ENCODE assay signal across 35 cellular contexts in genomic region chr17:670286-670685, GRCh38.
"Had no signal": no experiment of that assay in that cellular context is flagged by ENCODE, and none has a peak within 500 bp of the region (broad histone marks: within the 10 kb centered on the region; RNA-seq: fewer than 3 reads in every experiment).

No MANE protein-coding gene starts in this region.

- DNase-seq: activated CD4-positive, alpha-beta memory T cell treated with anti-CD3 and anti-CD28 coated beads, Interleukin-2, amount 10 ng/mL, durations not matched to agents 7 days and 5 days; activated CD4-positive, alpha-beta T cell treated with anti-CD3 and anti-CD28 coated beads for 1 hour; activated CD4-positive, alpha-beta T cell treated with anti-CD3 and anti-CD28 coated beads for 48 hours; activated CD4-positive, CD25-positive, alpha-beta regulatory T cell; activated CD8-positive, alpha-beta memory T cell treated with anti-CD3 and anti-CD28 coated beads for 24 hours; activated CD8-positive, alpha-beta memory T cell treated with anti-CD3 and anti-CD28 coated beads, Interleukin-2, amount 10 ng/mL, durations not matched to agents 7 days and 5 days; activated gamma-delta T cell; activated naive CD4-positive, alpha-beta T cell treated with Interleukin-2 at 50 U/mL for 16 hours; activated T-cell treated with anti-CD3 and anti-CD28 coated beads, Interleukin-2, amount 50 U/mL, for 1 hour; activated T-cell treated with anti-CD3 and anti-CD28 coated beads, Interleukin-2, amount 50 U/mL, for 72 hours; anterior cingulate cortex; brain microvascular endothelial cell; central memory CD4-positive, alpha-beta T cell; Kasumi-1; KG1; MG63; NCI-H1092; NCI-H1417; NCI-H146; NCI-H187; NCI-H2029 treated with DMSO at 0.1 percent for 48 hours; NCI-H2107; NCI-H2171; NCI-H446; NCI-H524; NCI-H69; NCI-H82; SHP77; SJCRH30; T1000; WERI-Rb-1 had no signal

- H3K36me3 ChIP-seq: adrenal gland, SJCRH30 had no signal

- H3K36me3 Mint-ChIP-seq: activated naive CD4-positive, alpha-beta T cell treated with anti-CD3 and anti-CD28 coated beads, Interleukin-2, amount 50 U/mL, for 72 hours had no signal

- H3K4me3 ChIP-seq: adrenal gland, MG63, SJCRH30, SK-N-MC had no signal

- H3K27me3 Mint-ChIP-seq: activated CD4-positive, alpha-beta memory T cell treated with anti-CD3 and anti-CD28 coated beads, Interleukin-2, amount 10 ng/mL, durations not matched to agents 7 days and 5 days; activated CD8-positive, alpha-beta memory T cell treated with anti-CD3 and anti-CD28 coated beads, Interleukin-2, amount 10 ng/mL, durations not matched to agents 7 days and 5 days; activated T-helper 17 cell treated with anti-CD3 and anti-CD28 coated beads, Interleukin-2, amount 50 U/mL, for 72 hours had no signal

- H3K27me3 ChIP-seq: adrenal gland, brain microvascular endothelial cell, MG63, SJCRH30 had no signal

- H3K9me3 ChIP-seq: adrenal gland, MG63, SJCRH30 had no signal

- H3K4me1 Mint-ChIP-seq: activated CD4-positive, alpha-beta memory T cell treated with anti-CD3 and anti-CD28 coated beads, Interleukin-2, amount 10 ng/mL, durations not matched to agents 7 days and 5 days; activated CD8-positive, alpha-beta memory T cell treated with anti-CD3 and anti-CD28 coated beads, Interleukin-2, amount 10 ng/mL, durations not matched to agents 7 days and 5 days; activated T-helper 17 cell treated with anti-CD3 and anti-CD28 coated beads, Interleukin-2, amount 50 U/mL, for 72 hours had no signal

- H3K27ac ChIP-seq: adrenal gland, brain microvascular endothelial cell, SJCRH30, SK-N-MC, WERI-Rb-1 had no signal

- H3K27ac Mint-ChIP-seq: activated CD4-positive, alpha-beta memory T cell treated with anti-CD3 and anti-CD28 coated beads, Interleukin-2, amount 10 ng/mL, durations not matched to agents 7 days and 5 days; activated CD8-positive, alpha-beta memory T cell treated with anti-CD3 and anti-CD28 coated beads, Interleukin-2, amount 10 ng/mL, durations not matched to agents 7 days and 5 days; activated T-cell treated with anti-CD3 and anti-CD28 coated beads, Interleukin-2, amount 50 U/mL, for 72 hours; activated T-helper 17 cell treated with anti-CD3 and anti-CD28 coated beads, Interleukin-2, amount 50 U/mL, for 72 hours had no signal

- H3K9me3 Mint-ChIP-seq: activated CD4-positive, alpha-beta memory T cell treated with anti-CD3 and anti-CD28 coated beads, Interleukin-2, amount 10 ng/mL, durations not matched to agents 7 days and 5 days; activated naive CD4-positive, alpha-beta T cell treated with anti-CD3 and anti-CD28 coated beads, Interleukin-2, amount 50 U/mL, for 72 hours; activated T-cell treated with anti-CD3 and anti-CD28 coated beads, Interleukin-2, amount 50 U/mL, for 72 hours; activated T-helper 17 cell treated with anti-CD3 and anti-CD28 coated beads, Interleukin-2, amount 50 U/mL, for 72 hours had no signal

- H3K4me1 ChIP-seq: SJCRH30 had no signal

- H3K4me3 Mint-ChIP-seq: activated CD4-positive, alpha-beta memory T cell treated with anti-CD3 and anti-CD28 coated beads, Interleukin-2, amount 10 ng/mL, durations not matched to agents 7 days and 5 days; activated CD8-positive, alpha-beta memory T cell treated with anti-CD3 and anti-CD28 coated beads, Interleukin-2, amount 10 ng/mL, durations not matched to agents 7 days and 5 days; activated T-cell treated with anti-CD3 and anti-CD28 coated beads, Interleukin-2, amount 50 U/mL, for 72 hours; activated T-helper 17 cell treated with anti-CD3 and anti-CD28 coated beads, Interleukin-2, amount 50 U/mL, for 72 hours had no signal
